In the genomic region with DNA sequence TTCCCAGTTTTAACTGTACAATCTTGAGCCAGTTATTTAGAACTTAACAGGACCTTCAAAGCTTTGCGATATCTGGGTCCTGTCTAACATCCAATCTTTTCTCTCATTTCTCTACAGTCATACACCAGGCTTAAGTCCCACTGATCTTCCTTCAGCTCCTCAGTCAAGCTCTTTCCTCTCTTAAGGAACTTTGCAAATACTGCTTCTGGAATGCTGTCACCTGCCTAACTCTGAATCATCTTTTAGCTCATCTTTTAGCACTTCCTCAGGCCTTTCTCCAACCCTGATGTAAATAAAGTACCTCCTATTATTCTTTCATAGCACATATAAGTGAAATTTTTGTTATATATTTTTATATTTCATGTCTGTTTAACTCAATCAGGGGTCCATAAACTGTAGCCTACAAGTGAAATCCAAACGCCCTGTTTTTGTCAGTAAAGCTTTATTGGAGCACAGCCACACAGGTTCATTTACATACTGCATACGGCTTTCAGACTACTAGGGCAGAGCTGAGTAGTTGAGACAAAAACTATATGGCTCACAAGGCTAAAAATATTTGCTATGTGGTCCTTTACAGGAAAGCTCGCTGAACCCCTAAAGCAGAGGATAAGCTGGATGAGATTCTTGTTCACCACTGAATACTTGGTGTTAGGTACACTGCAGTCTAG, we compare ENCODE assay signal across 16 cellular contexts.
DNase-seq lines count a peak whose midpoint lies in the region; ATAC-seq and TF ChIP-seq lines count a peak whose summit lies in the region.
"Had no signal": no experiment of that assay in that cellular context is flagged by ENCODE, and none has a peak within 500 bp of the region (broad histone marks: within the 10 kb centered on the region; RNA-seq: fewer than 3 reads in every experiment).

No MANE protein-coding gene starts in this region.

- ATAC-seq in GM18498 (IDR thresholded peaks at IDR 0.05; ENCODE audit: unreplicated experiment) (peak; percentile 40), GM21786 (IDR thresholded peaks at IDR 0.05; ENCODE audit: unreplicated experiment) (peak; percentile 43)
- ATAC-seq: left lung had no signal

- CTCF ChIA-PET in CD4-positive, alpha-beta memory T cell (lab: Charles Lee; ENCODE audit: partially characterized antibody): interaction anchor here (1.1 kb wide), 1 partner anchor 90 kb away, joined by 3 read pairs; no protein-coding TSS in a partner anchor

- H3K4me3 ChIP-seq in Karpas-422 (ENCODE audit: low read length): peak overlapping the region; percentile 29
- no peak overlapping the region for H3K4me3 ChIP-seq in epithelial cell of esophagus (ENCODE audit: low read length)
- no peak overlapping the region for H3K4me3 ChIP-seq in CD4-positive, alpha-beta memory T cell (ENCODE audit: low read length in 2 of 2)
- H3K4me3 ChIP-seq: left lung, sigmoid colon had no signal

- H3K4me1 Mint-ChIP-seq in CD4-positive, alpha-beta memory T cell: no peaks in the 10 kb centered on the region
- H3K4me1 Mint-ChIP-seq: activated naive CD4-positive, alpha-beta T cell treated with anti-CD3 and anti-CD28 coated beads, Interleukin-2, amount 10 ng/mL, durations not matched to agents 7 days and 5 days had no signal

- H3K9me3 Mint-ChIP-seq in CD4-positive, alpha-beta memory T cell: peaks cover 0 to 1% (median 0%) of the 10 kb centered on the region in 8 donors
- H3K9me3 Mint-ChIP-seq: activated naive CD4-positive, alpha-beta T cell treated with anti-CD3 and anti-CD28 coated beads, Interleukin-2, amount 10 ng/mL, durations not matched to agents 7 days and 5 days; nephron had no signal

- H3K4me1 ChIP-seq in Karpas-422 (ENCODE audit: low read length): peaks cover 100% of the 10 kb centered on the region
- H3K4me1 ChIP-seq in CD4-positive, alpha-beta memory T cell (ENCODE audit: insufficient read depth, low read length): no peaks in the 10 kb centered on the region

- no peak overlapping the region for H3K27ac Mint-ChIP-seq in CD4-positive, alpha-beta memory T cell
- H3K27ac Mint-ChIP-seq: activated naive CD4-positive, alpha-beta T cell treated with anti-CD3 and anti-CD28 coated beads, Interleukin-2, amount 10 ng/mL, durations not matched to agents 7 days and 5 days; nephron had no signal

- H4K20me1 ChIP-seq in Karpas-422 (ENCODE audit: insufficient read depth, low read depth, low read length): no peaks in the 10 kb centered on the region

- no peaks in the 10 kb centered on the region for H3K9me2 ChIP-seq in Karpas-422 (replicated peaks; ENCODE audit: insufficient read depth, low read length)

- H3K36me3 ChIP-seq in Karpas-422 (ENCODE audit: insufficient read depth, low read length): peaks cover 18% of the 10 kb centered on the region; the same call in 1 of the 2 replicates
- no peaks in the 10 kb centered on the region for H3K36me3 ChIP-seq in CD4-positive, alpha-beta memory T cell (ENCODE audit: insufficient read depth, low read length)
- H3K36me3 ChIP-seq: left lung had no signal

- H3K4me2 ChIP-seq in Karpas-422 (ENCODE audit: low read depth, low read length, poor library complexity, severe bottlenecking): peak overlapping the region; percentile 77

- DNase-seq in Karpas-422 (peak; percentile 86), epithelial cell of esophagus (ENCODE audit: low read depth) (peak; percentile 16), NCI-H82 treated with DMSO at 0.1 percent for 48 hours (lab: John Stamatoyannopoulos, UW; ENCODE audit: unreplicated experiment) (no peak), EL (no peak), OCI-M1 (lab: John Stamatoyannopoulos, UW) (no peak)
- no peak for DNase-seq in CD4-positive, alpha-beta memory T cell
- DNase-seq: activated naive CD4-positive, alpha-beta T cell treated with anti-CD3 and anti-CD28 coated beads, Interleukin-2, amount 10 ng/mL, durations not matched to agents 7 days and 5 days; AML-193; DMS79; left lung; NCI-H524 treated with DMSO at 0.1 percent for 48 hours; Right ventricle myocardium superior; sigmoid colon had no signal

- peaks cover 98% of the 10 kb centered on the region for H3K79me2 ChIP-seq in Karpas-422 (ENCODE audit: low read length)

- peak overlapping the region; percentile 43 for H3K9ac ChIP-seq in Karpas-422 (ENCODE audit: low read length)

- POLR2A ChIA-PET in CD4-positive, alpha-beta memory T cell (lab: Charles Lee; ENCODE audit: partially characterized antibody): no interaction called here

- H3K27ac ChIP-seq in Karpas-422 (ENCODE audit: low read length): peak overlapping the region; percentile 99
- no peak overlapping the region for H3K27ac ChIP-seq in CD4-positive, alpha-beta memory T cell (ENCODE audit: low read depth, low read length)
- H3K27ac ChIP-seq: left lung, sigmoid colon had no signal

- intact Hi-C loops in CD4-positive, alpha-beta memory T cell (cut with micrococcal nuclease): no loop called here

- H2AFZ ChIP-seq in Karpas-422 (ENCODE audit: low read length): no peak overlapping the region

- TF ChIP-seq CTCF in epithelial cell of esophagus (IDR thresholded peaks at IDR 0.05; ENCODE audit: insufficient read depth, low read depth, low read length, missing control alignments): no peak

- no peaks in the 10 kb centered on the region for H3K36me3 Mint-ChIP-seq in CD4-positive, alpha-beta memory T cell
- H3K36me3 Mint-ChIP-seq: activated naive CD4-positive, alpha-beta T cell treated with anti-CD3 and anti-CD28 coated beads, Interleukin-2, amount 10 ng/mL, durations not matched to agents 7 days and 5 days had no signal

- H3K9me3 ChIP-seq in Karpas-422 (ENCODE audit: low read length): no peaks in the 10 kb centered on the region
- H3K9me3 ChIP-seq in CD4-positive, alpha-beta memory T cell (ENCODE audit: control insufficient read depth in 1 of 2, low read length in 2 of 2): no peaks in the 10 kb centered on the region
- H3K9me3 ChIP-seq: left lung, sigmoid colon had no signal

- H3K27me3 ChIP-seq in Karpas-422 (ENCODE audit: low read length): no peaks in the 10 kb centered on the region
- H3K27me3 ChIP-seq in CD4-positive, alpha-beta memory T cell (ENCODE audit: insufficient read depth, low read length): no peaks in the 10 kb centered on the region
- H3K27me3 ChIP-seq: left lung, sigmoid colon had no signal

- H3K4me3 Mint-ChIP-seq in CD4-positive, alpha-beta memory T cell: no peak overlapping the region
- H3K4me3 Mint-ChIP-seq: activated naive CD4-positive, alpha-beta T cell treated with anti-CD3 and anti-CD28 coated beads, Interleukin-2, amount 10 ng/mL, durations not matched to agents 7 days and 5 days; nephron had no signal

- H3K27me3 Mint-ChIP-seq in CD4-positive, alpha-beta memory T cell: peaks cover 3 to 8% of the 10 kb centered on the region in 2 donors

Comparison
In these comparisons a context has a peak if more than half of its experiments do, and no peak if none do; other contexts are left out.
1. DNase-seq: peak in Karpas-422 (single experiment) and epithelial cell of esophagus (single experiment); none in NCI-H82 treated with DMSO at 0.1 percent for 48 hours (single experiment), EL (single experiment), OCI-M1 (single experiment) and CD4-positive, alpha-beta memory T cell (0 of 5).